Comparison of ENCODE assay signal across 28 cellular contexts in the genomic region with DNA sequence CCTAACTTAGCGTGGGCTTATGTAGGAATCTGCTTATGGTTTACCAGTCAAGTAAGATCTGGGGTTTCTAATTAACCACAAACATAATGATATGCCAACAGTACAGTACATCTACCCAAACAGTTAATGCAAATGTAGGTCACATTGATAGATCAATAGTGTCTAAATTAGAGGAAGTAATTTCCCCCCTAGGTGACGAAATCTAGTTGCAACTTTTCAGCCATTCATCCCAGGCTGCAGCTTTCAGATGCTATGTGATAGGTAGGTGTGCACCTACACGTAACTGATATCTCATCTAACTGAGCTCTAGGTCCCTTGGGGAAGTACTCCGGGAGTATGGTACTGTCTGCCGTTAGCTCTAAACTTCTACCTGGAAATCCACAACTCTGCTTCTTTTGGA. TPM values are rescaled to one million over a fixed set of nuclear protein-coding genes. Genes with fewer than 3 reads are reported as not detected.
DNase-seq lines count a peak whose midpoint lies in the region; ATAC-seq and TF ChIP-seq lines count a peak whose summit lies in the region.
"Had no signal": no experiment of that assay in that cellular context is flagged by ENCODE, and none has a peak within 500 bp of the region (broad histone marks: within the 10 kb centered on the region; RNA-seq: fewer than 3 reads in every experiment).

No MANE protein-coding gene starts in this region.

- no peak overlapping the region for H3K4me3 ChIP-seq in coronary artery
- H3K4me3 ChIP-seq: adrenal gland, heart left ventricle, SK-N-MC, smooth muscle cell, transverse colon had no signal

- peak overlapping the region; percentile 87 for H3K27ac Mint-ChIP-seq in activated T-cell treated with anti-CD3 and anti-CD28 coated beads, Interleukin-2, amount 50 U/mL, for 72 hours
- H3K27ac Mint-ChIP-seq in activated T-helper 17 cell treated with anti-CD3 and anti-CD28 coated beads, Interleukin-2, amount 50 U/mL, for 72 hours: peak overlapping the region; percentile 77
- no peak overlapping the region for H3K27ac Mint-ChIP-seq in stimulated activated naive B cell treated with anti-CD40 and anti-IgM and Interleukin-4, amounts not matched to agents 10 μg/mL and 1 μg/mL and 100 μg/mL, for 72 hours
- H3K27ac Mint-ChIP-seq: brain had no signal

- H3K4me1 Mint-ChIP-seq in activated T-cell treated with anti-CD3 and anti-CD28 coated beads, Interleukin-2, amount 50 U/mL, for 72 hours (ENCODE audit: low read depth): peaks cover 55% of the 10 kb centered on the region
- peaks cover 30% of the 10 kb centered on the region for H3K4me1 Mint-ChIP-seq in activated T-helper 17 cell treated with anti-CD3 and anti-CD28 coated beads, Interleukin-2, amount 50 U/mL, for 72 hours
- H3K4me1 Mint-ChIP-seq in stimulated activated naive B cell treated with anti-CD40 and anti-IgM and Interleukin-4, amounts not matched to agents 10 μg/mL and 1 μg/mL and 100 μg/mL, for 72 hours: peaks cover 41 to 66% of the 10 kb centered on the region in 2 donors

- TF ChIP-seq CTCF in coronary artery (IDR thresholded peaks at IDR 0.05): no peak

- H3K9me3 Mint-ChIP-seq in activated T-cell treated with anti-CD3 and anti-CD28 coated beads, Interleukin-2, amount 50 U/mL, for 72 hours: no peaks in the 10 kb centered on the region
- H3K9me3 Mint-ChIP-seq in activated T-helper 17 cell treated with anti-CD3 and anti-CD28 coated beads, Interleukin-2, amount 50 U/mL, for 72 hours: no peaks in the 10 kb centered on the region
- no peaks in the 10 kb centered on the region for H3K9me3 Mint-ChIP-seq in stimulated activated naive B cell treated with anti-CD40 and anti-IgM and Interleukin-4, amounts not matched to agents 10 μg/mL and 1 μg/mL and 100 μg/mL, for 72 hours
- H3K9me3 Mint-ChIP-seq: brain had no signal

- peak; percentile 48 to 75 for ATAC-seq in activated T-cell treated with anti-CD3 and anti-CD28 coated beads, Interleukin-2, amount 50 U/mL, for 72 hours (replicated peaks in 1 of 2)
- peak; percentile 68 for ATAC-seq in activated T-helper 17 cell treated with anti-CD3 and anti-CD28 coated beads, Interleukin-2, amount 50 U/mL, for 72 hours (replicated peaks)
- ATAC-seq in stimulated activated naive B cell treated with anti-CD40 and anti-IgM and Interleukin-4, amounts not matched to agents 10 μg/mL and 1 μg/mL and 100 μg/mL, for 72 hours (replicated peaks): peak; percentile 53 to 57
- ATAC-seq in HG03378 (IDR thresholded peaks at IDR 0.05; ENCODE audit: unreplicated experiment): no peak
- ATAC-seq: esophagus mucosa, heart left ventricle, left ventricle myocardium superior, right cardiac atrium had no signal

- no peak overlapping the region for H3K27ac ChIP-seq in coronary artery
- H3K27ac ChIP-seq: adrenal gland, HL-60, SK-N-MC, transverse colon had no signal

- no peak for DNase-seq in activated T-cell treated with anti-CD3 and anti-CD28 coated beads, Interleukin-2, amount 50 U/mL, for 72 hours
- no peak for DNase-seq in activated T-cell treated with anti-CD3 and anti-CD28 coated beads, Interleukin-2, amount 50 U/mL, for 1 hour
- DNase-seq in NOMO-1 treated with DMSO at 0.1 percent for 48 hours (lab: John Stamatoyannopoulos, UW; ENCODE audit: unreplicated experiment) (peak; percentile 45), coronary artery (ENCODE audit: low spot score) (no peak), RPMI8226 (no peak)
- DNase-seq in stimulated activated naive B cell treated with anti-CD40 and anti-IgM and Interleukin-4, amounts not matched to agents 10 μg/mL and 1 μg/mL and 100 μg/mL, for 72 hours: no peak
- DNase-seq: activated CD8-positive, alpha-beta memory T cell treated with anti-CD3 and anti-CD28 coated beads for 24 hours; activated T-cell treated with anti-CD3 and anti-CD28 coated beads for 4 hours; adrenal gland; dermis blood vessel endothelial cell; heart left ventricle; KG1; left ventricle myocardium superior; MM.1S; NCI-H1436; NCI-H345; NCI-H69; right cardiac atrium; stimulated activated CD4-positive, alpha-beta T cell treated with anti-CD3 and anti-CD28 coated beads, Interleukin-1b, Interleukin-23, amount 100 ng/mL, for 48 hours; stimulated activated CD8-positive, alpha-beta memory T cell treated with anti-CD3 and anti-CD28 coated beads, Interleukin-4, amount 100 ng/mL, for 48 hours; transverse colon had no signal

- H3K27me3 Mint-ChIP-seq in activated T-cell treated with anti-CD3 and anti-CD28 coated beads, Interleukin-2, amount 50 U/mL, for 72 hours (ENCODE audit: low read depth): no peaks in the 10 kb centered on the region
- no peaks in the 10 kb centered on the region for H3K27me3 Mint-ChIP-seq in activated T-helper 17 cell treated with anti-CD3 and anti-CD28 coated beads, Interleukin-2, amount 50 U/mL, for 72 hours
- H3K27me3 Mint-ChIP-seq in stimulated activated naive B cell treated with anti-CD40 and anti-IgM and Interleukin-4, amounts not matched to agents 10 μg/mL and 1 μg/mL and 100 μg/mL, for 72 hours: no peaks in the 10 kb centered on the region
- H3K27me3 Mint-ChIP-seq: brain had no signal

- peak overlapping the region in 1 of 2 donors; percentile 34 for H3K4me3 Mint-ChIP-seq in activated T-cell treated with anti-CD3 and anti-CD28 coated beads, Interleukin-2, amount 50 U/mL, for 72 hours
- peak overlapping the region; percentile 50 for H3K4me3 Mint-ChIP-seq in activated T-helper 17 cell treated with anti-CD3 and anti-CD28 coated beads, Interleukin-2, amount 50 U/mL, for 72 hours
- no peak overlapping the region for H3K4me3 Mint-ChIP-seq in stimulated activated naive B cell treated with anti-CD40 and anti-IgM and Interleukin-4, amounts not matched to agents 10 μg/mL and 1 μg/mL and 100 μg/mL, for 72 hours
- H3K4me3 Mint-ChIP-seq: brain had no signal

- peaks cover 6 to 17% of the 10 kb centered on the region in 2 donors for H3K36me3 Mint-ChIP-seq in activated T-cell treated with anti-CD3 and anti-CD28 coated beads, Interleukin-2, amount 50 U/mL, for 72 hours (ENCODE audit: insufficient read depth in 2 of 2)
- H3K36me3 Mint-ChIP-seq in activated T-helper 17 cell treated with anti-CD3 and anti-CD28 coated beads, Interleukin-2, amount 50 U/mL, for 72 hours (ENCODE audit: low read depth): peaks cover 27% of the 10 kb centered on the region
- peaks cover 12 to 30% of the 10 kb centered on the region in 2 donors for H3K36me3 Mint-ChIP-seq in stimulated activated naive B cell treated with anti-CD40 and anti-IgM and Interleukin-4, amounts not matched to agents 10 μg/mL and 1 μg/mL and 100 μg/mL, for 72 hours

RNA-seq across cellular contexts. Expression of gene CRTC3, which starts 57.2 kb away (rescaled TPM):
- total RNA-seq in activated T-cell treated with anti-CD3 and anti-CD28 coated beads, Interleukin-2, amount 50 U/mL, for 72 hours: 10 to 100 TPM; 73.2 to 77.3 TPM
- total RNA-seq in activated T-helper 17 cell treated with anti-CD3 and anti-CD28 coated beads, Interleukin-2, amount 50 U/mL, for 72 hours: 10 to 100 TPM; 50.6 to 61.0 TPM
